In the genomic region with DNA sequence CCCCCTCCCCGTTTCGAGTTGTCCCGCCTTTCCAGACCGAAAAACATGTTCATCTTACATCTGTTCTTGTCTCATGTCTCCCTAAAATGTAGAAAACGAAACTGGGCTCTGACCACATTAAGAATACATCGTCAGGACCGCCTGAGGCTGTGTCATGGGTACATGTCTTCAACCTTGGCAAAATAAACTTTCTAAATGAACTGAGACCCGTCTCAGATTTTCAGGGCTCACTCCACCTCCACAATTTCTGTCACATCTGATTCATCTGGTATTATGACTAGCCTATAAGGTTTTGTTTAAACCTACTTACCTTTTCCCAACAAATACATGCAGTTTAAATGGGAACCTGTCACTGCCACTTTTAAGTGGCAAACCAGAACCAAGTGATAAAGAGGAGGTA, we compare ENCODE assay signal across 1 cellular context.
TF ChIP-seq lines count a peak whose summit lies in the region.

No MANE protein-coding gene starts in this region.

TF ChIP-seq in HEK293, 187 proteins besides CTCF, POLR2A, EP300 and RAD21 (continued from another document):
- TF ChIP-seq, protein P1, sequence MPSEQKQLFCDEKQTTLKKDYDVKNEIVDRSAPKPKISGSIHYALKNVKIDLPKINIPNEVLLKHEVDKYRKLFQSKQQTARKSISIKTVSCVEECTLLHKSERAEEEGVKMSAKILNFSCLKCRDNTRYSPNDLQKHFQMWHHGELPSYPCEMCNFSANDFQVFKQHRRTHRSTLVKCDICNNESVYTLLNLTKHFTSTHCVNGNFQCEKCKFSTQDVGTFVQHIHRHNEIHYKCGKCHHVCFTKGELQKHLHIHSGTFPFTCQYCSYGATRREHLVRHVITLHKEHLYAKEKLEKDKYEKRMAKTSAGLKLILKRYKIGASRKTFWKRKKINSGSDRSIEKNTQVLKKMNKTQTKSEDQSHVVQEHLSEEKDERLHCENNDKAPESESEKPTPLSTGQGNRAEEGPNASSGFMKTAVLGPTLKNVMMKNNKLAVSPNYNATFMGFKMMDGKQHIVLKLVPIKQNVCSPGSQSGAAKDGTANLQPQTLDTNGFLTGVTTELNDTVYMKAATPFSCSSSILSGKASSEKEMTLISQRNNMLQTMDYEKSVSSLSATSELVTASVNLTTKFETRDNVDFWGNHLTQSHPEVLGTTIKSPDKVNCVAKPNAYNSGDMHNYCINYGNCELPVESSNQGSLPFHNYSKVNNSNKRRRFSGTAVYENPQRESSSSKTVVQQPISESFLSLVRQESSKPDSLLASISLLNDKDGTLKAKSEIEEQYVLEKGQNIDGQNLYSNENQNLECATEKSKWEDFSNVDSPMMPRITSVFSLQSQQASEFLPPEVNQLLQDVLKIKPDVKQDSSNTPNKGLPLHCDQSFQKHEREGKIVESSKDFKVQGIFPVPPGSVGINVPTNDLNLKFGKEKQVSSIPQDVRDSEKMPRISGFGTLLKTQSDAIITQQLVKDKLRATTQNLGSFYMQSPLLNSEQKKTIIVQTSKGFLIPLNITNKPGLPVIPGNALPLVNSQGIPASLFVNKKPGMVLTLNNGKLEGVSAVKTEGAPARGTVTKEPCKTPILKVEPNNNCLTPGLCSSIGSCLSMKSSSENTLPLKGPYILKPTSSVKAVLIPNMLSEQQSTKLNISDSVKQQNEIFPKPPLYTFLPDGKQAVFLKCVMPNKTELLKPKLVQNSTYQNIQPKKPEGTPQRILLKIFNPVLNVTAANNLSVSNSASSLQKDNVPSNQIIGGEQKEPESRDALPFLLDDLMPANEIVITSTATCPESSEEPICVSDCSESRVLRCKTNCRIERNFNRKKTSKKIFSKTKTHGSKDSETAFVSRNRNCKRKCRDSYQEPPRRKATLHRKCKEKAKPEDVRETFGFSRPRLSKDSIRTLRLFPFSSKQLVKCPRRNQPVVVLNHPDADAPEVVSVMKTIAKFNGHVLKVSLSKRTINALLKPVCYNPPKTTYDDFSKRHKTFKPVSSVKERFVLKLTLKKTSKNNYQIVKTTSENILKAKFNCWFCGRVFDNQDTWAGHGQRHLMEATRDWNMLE (tag by site-specific recombination; conservative IDR thresholded peaks at IDR 0.05; ENCODE audit: low read depth), result no peak
- TF ChIP-seq, protein P2, sequence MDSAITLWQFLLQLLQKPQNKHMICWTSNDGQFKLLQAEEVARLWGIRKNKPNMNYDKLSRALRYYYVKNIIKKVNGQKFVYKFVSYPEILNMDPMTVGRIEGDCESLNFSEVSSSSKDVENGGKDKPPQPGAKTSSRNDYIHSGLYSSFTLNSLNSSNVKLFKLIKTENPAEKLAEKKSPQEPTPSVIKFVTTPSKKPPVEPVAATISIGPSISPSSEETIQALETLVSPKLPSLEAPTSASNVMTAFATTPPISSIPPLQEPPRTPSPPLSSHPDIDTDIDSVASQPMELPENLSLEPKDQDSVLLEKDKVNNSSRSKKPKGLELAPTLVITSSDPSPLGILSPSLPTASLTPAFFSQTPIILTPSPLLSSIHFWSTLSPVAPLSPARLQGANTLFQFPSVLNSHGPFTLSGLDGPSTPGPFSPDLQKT (IDR thresholded peaks at IDR 0.05; ENCODE audit: borderline replicate concordance, low read depth, low read length), result no peak
- TF ChIP-seq WT1 (tag by site-specific recombination; IDR thresholded peaks at IDR 0.05), result no peak
- TF ChIP-seq ZFP69B (tag by site-specific recombination; IDR thresholded peaks at IDR 0.05), result no peak
- no peak for TF ChIP-seq ZSCAN30 (tag by site-specific recombination; IDR thresholded peaks at IDR 0.05)
- TF ChIP-seq ZBTB20 (tag by site-specific recombination; IDR thresholded peaks at IDR 0.05), result no peak
- no peak for TF ChIP-seq ZXDB (tag by site-specific recombination; IDR thresholded peaks at IDR 0.05)
- TF ChIP-seq, protein P3, sequence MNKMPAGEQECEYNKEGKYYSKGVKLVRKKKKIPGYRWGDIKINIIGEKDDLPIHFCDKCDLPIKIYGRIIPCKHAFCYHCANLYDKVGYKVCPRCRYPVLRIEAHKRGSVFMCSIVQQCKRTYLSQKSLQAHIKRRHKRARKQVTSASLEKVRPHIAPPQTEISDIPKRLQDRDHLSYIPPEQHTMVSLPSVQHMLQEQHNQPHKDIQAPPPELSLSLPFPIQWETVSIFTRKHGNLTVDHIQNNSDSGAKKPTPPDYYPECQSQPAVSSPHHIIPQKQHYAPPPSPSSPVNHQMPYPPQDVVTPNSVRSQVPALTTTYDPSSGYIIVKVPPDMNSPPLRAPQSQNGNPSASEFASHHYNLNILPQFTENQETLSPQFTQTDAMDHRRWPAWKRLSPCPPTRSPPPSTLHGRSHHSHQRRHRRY (tag by site-specific recombination; IDR thresholded peaks at IDR 0.05), result no peak
